ENCODE assay signal across 32 cellular contexts in the genomic region with DNA sequence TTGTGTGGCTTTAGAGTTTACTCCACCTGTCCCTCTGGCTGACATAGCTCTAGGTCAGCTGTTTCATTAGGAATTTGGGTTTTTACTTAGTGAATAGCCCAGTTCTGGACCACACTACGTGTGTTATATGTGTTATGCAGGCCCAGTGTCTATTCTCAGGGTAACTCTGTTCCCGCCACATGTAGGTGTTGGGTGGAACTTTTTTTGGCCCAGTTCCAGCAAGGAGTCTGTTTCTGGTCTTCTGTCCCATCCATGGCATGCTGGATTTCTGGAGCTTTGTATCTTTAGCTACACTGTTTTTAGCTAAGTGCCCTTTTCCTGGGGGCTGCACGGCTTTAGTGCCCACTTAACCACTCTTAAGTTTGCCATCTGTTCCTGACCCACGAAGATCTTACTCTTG.
"Had no signal": no experiment of that assay in that cellular context is flagged by ENCODE, and none has a peak within 500 bp of the region (broad histone marks: within the 10 kb centered on the region; RNA-seq: fewer than 3 reads in every experiment).

No MANE protein-coding gene starts in this region.

- FAIRE-seq: bronchial epithelial cell had no signal

- H3K27ac ChIP-seq: Peyer's patch, SK-N-MC, WERI-Rb-1 had no signal

- DNase-seq: activated CD4-positive, alpha-beta memory T cell treated with anti-CD3 and anti-CD28 coated beads, Interleukin-2, amount 10 ng/mL, durations not matched to agents 7 days and 5 days; activated CD4-positive, alpha-beta T cell treated with anti-CD3 and anti-CD28 coated beads for 1 hour; activated CD4-positive, alpha-beta T cell treated with anti-CD3 and anti-CD28 coated beads for 48 hours; activated CD4-positive, CD25-positive, alpha-beta regulatory T cell; activated CD8-positive, alpha-beta memory T cell treated with anti-CD3 and anti-CD28 coated beads for 24 hours; activated CD8-positive, alpha-beta memory T cell treated with anti-CD3 and anti-CD28 coated beads, Interleukin-2, amount 10 ng/mL, durations not matched to agents 7 days and 5 days; activated CD8-positive, alpha-beta memory T cell treated with anti-CD3 and anti-CD28 coated beads, Interleukin-2, amount 50 U/mL, for 48 hours; activated effector memory CD4-positive, alpha-beta T cell treated with Interleukin-2 at 50 U/mL for 16 hours; activated naive CD4-positive, alpha-beta T cell treated with anti-CD3 and anti-CD28 coated beads, Interleukin-2, amount 10 ng/mL, durations not matched to agents 7 days and 5 days; activated naive CD8-positive, alpha-beta T cell treated with anti-CD3 and anti-CD28 coated beads, Interleukin-2, amount 50 U/mL, for 24 hours; activated T-cell treated with anti-CD3 and anti-CD28 coated beads, Interleukin-2, amount 50 U/mL, for 48 hours; anterior cingulate cortex; caudate nucleus; cerebellar nuclear complex; cortex of kidney; NCI-H1105; NCI-H1417 treated with DMSO at 0.1 percent for 48 hours; NCI-H187 treated with DMSO at 0.1 percent for 48 hours; NCI-H2081; NCI-H2171; NCI-H510A treated with DMSO at 0.1 percent for 48 hours; NCI-H526 treated with DMSO at 0.1 percent for 48 hours; NCI-H82; NK-92 treated with Interleukin-12 subunit alpha and Interleukin-12 subunit beta, amount 100 ng/mL, for 24 hours; PC-3; Peyer's patch; RPMI8226; SIG-M5; T1000; WERI-Rb-1 had no signal

- H3K36me3 ChIP-seq: Peyer's patch had no signal

- ATAC-seq: activated CD8-positive, alpha-beta memory T cell treated with anti-CD3 and anti-CD28 coated beads, Interleukin-2, amount 10 ng/mL, durations not matched to agents 7 days and 5 days; activated naive CD8-positive, alpha-beta T cell treated with anti-CD3 and anti-CD28 coated beads, Interleukin-2, amount 50 U/mL, for 24 hours; PC-3 had no signal

- H3K4me1 ChIP-seq: Peyer's patch had no signal

- H3K27me3 ChIP-seq: Peyer's patch had no signal

- H3K9me3 ChIP-seq: Peyer's patch had no signal

- H3K4me3 ChIP-seq: Peyer's patch, SK-N-MC had no signal
